Comparison of ENCODE assay signal across 8 cellular contexts in the genomic region with DNA sequence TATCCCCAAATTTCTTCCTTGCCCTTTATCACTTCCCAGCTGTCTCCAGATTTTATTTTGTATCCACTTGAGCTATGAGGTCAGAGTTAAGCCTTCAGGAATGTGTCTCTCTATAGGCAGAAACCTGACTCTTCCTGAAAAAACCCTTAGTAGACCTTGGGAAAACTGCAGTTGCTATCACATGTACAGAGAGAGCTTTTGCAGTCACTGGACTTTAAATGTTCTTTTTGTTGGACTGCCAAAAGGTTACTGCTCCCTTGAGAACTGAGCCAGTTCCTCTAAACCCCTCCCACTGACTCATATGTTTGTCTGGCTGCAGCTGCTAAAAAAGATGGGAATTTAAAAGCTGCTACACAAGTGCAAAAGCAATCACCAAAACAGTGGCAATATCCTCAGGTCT.
DNase-seq lines count a peak whose midpoint lies in the region; ATAC-seq and TF ChIP-seq lines count a peak whose summit lies in the region.

No MANE protein-coding gene starts in this region.

- H3K9ac ChIP-seq in neural progenitor cell = no peak overlapping the region

- no peaks in the 10 kb centered on the region for H4K20me1 ChIP-seq in neural progenitor cell (ENCODE audit: low read depth)

- H3K27me3 Mint-ChIP-seq in neural progenitor cell (ENCODE audit: insufficient read depth, low read depth) = no peaks in the 10 kb centered on the region
- peaks cover 10% of the 10 kb centered on the region for H3K27me3 Mint-ChIP-seq in activated naive CD8-positive, alpha-beta T cell treated with anti-CD3 and anti-CD28 coated beads for 36 hours

- peak; percentile 22 for DNase-seq in Caki2 (ENCODE audit: low read depth)
- peak; percentile 46 to 72 for DNase-seq in NCI-H446 (lab: John Stamatoyannopoulos, UW)
- DNase-seq in epithelial cell of prostate (ENCODE audit: low read depth, low spot score) = no peak
- peak; percentile 52 for DNase-seq in neural progenitor cell (ENCODE audit: low spot score)
- no peak for DNase-seq in activated naive CD8-positive, alpha-beta T cell treated with anti-CD3 and anti-CD28 coated beads for 36 hours
- no peak for DNase-seq in GM13976 (ENCODE audit: low spot score)
- no peak for DNase-seq in GM10266 (ENCODE audit: extremely low spot score)

- H3K27ac ChIP-seq in epithelial cell of prostate (peak overlapping the region; percentile 39), neural progenitor cell (no peak overlapping the region)

- H3K4me2 ChIP-seq in neural progenitor cell = peak overlapping the region; percentile 25

- TF ChIP-seq CTCF in neural progenitor cell (IDR thresholded peaks at IDR 0.05) = no peak
- no peak for TF ChIP-seq CTCF in GM13976 (IDR thresholded peaks at IDR 0.05; ENCODE audit: borderline replicate concordance, control extremely low read depth, extremely low read depth, insufficient read depth, missing control alignments)
- no peak for TF ChIP-seq CTCF in GM10266 (IDR thresholded peaks at IDR 0.05; ENCODE audit: control insufficient read depth, insufficient read depth, low read depth, missing control alignments)

- no peak overlapping the region for H3K4me3 ChIP-seq in neural progenitor cell

- peak overlapping the region; percentile 62 for H3K27ac Mint-ChIP-seq in neural progenitor cell
- H3K27ac Mint-ChIP-seq in activated naive CD8-positive, alpha-beta T cell treated with anti-CD3 and anti-CD28 coated beads for 36 hours = no peak overlapping the region

- in situ Hi-C loops in Caki2 (cut with HindIII; ENCODE audit: low pct_unique_long_range_greater_than_20kb, low sequenced_read_pairs) (no loop called here), GM13976 (cut with MboI; ENCODE audit: low sequenced_read_pairs, unreplicated experiment) (no loop called here)

- ATAC-seq in HG03460 (IDR thresholded peaks at IDR 0.05; ENCODE audit: unreplicated experiment) = no peak

- no peaks in the 10 kb centered on the region for H3F3A ChIP-seq in neural progenitor cell (ENCODE audit: low read depth)

- H3K36me3 ChIP-seq in neural progenitor cell = no peaks in the 10 kb centered on the region

- H3K79me2 ChIP-seq in neural progenitor cell (ENCODE audit: low read depth) = no peaks in the 10 kb centered on the region

- peaks cover 22% of the 10 kb centered on the region for H3K4me1 Mint-ChIP-seq in neural progenitor cell
- H3K4me1 Mint-ChIP-seq in activated naive CD8-positive, alpha-beta T cell treated with anti-CD3 and anti-CD28 coated beads for 36 hours = peaks cover 3% of the 10 kb centered on the region

- H3K4me1 ChIP-seq in neural progenitor cell = peaks cover 18% of the 10 kb centered on the region

- no peak overlapping the region for H2AFZ ChIP-seq in neural progenitor cell (replicated peaks)

- no peaks in the 10 kb centered on the region for H3K36me3 Mint-ChIP-seq in neural progenitor cell
- H3K36me3 Mint-ChIP-seq in activated naive CD8-positive, alpha-beta T cell treated with anti-CD3 and anti-CD28 coated beads for 36 hours = no peaks in the 10 kb centered on the region

- no peak overlapping the region for H3K4me3 Mint-ChIP-seq in neural progenitor cell
- H3K4me3 Mint-ChIP-seq in activated naive CD8-positive, alpha-beta T cell treated with anti-CD3 and anti-CD28 coated beads for 36 hours = no peak overlapping the region

- no peaks in the 10 kb centered on the region for H3K9me3 Mint-ChIP-seq in neural progenitor cell
- no peaks in the 10 kb centered on the region for H3K9me3 Mint-ChIP-seq in activated naive CD8-positive, alpha-beta T cell treated with anti-CD3 and anti-CD28 coated beads for 36 hours

- H3K27me3 ChIP-seq in neural progenitor cell = no peaks in the 10 kb centered on the region

- no peaks in the 10 kb centered on the region for H3K9me3 ChIP-seq in neural progenitor cell (ENCODE audit: low read depth)

Comparison
In these comparisons a context has a peak if more than half of its experiments do, and no peak if none do; other contexts are left out.
1. DNase-seq: peak in Caki2 (single experiment), NCI-H446 (2 of 2) and neural progenitor cell (single experiment); none in epithelial cell of prostate (single experiment), activated naive CD8-positive, alpha-beta T cell treated with anti-CD3 and anti-CD28 coated beads for 36 hours (single experiment), GM13976 (single experiment) and GM10266 (single experiment).